In genomic region chr3:107523361-107524213, GRCh38 we compare ENCODE assay signal across 1 cellular context.
TF ChIP-seq lines count a peak whose summit lies in the region.

No MANE protein-coding gene starts in this region.

TF ChIP-seq in K562, 482 proteins besides CTCF, POLR2A, EP300 and RAD21 (continued from another document):
- TF ChIP-seq TFE3 (CRISPR knock-in tag; IDR thresholded peaks at IDR 0.05) (no peak), ZNF436 (CRISPR knock-in tag; IDR thresholded peaks at IDR 0.05) (no peak), PKNOX1 (IDR thresholded peaks at IDR 0.05) (0 out of 2 replicates have a peak, but pooled peaks have one; percentile 8), RBM34 (IDR thresholded peaks at IDR 0.05; ENCODE audit: borderline replicate concordance, insufficient read depth, low read length) (no peak), SRSF1 (IDR thresholded peaks at IDR 0.05; ENCODE audit: low read depth, low read length) (no peak), NR2C1 (IDR thresholded peaks at IDR 0.05) (no peak), NR2C1 (tag; IDR thresholded peaks at IDR 0.05) (no peak), NFIC (IDR thresholded peaks at IDR 0.05) (0 out of 2 replicates have a peak, but pooled peaks have one; percentile 6), HMBOX1 (IDR thresholded peaks at IDR 0.05) (no peak), KLF6 (CRISPR knock-in tag; IDR thresholded peaks at IDR 0.05; ENCODE audit: borderline replicate concordance) (no peak), NFRKB (IDR thresholded peaks at IDR 0.05; ENCODE audit: low read depth) (0 out of 2 replicates have a peak, but pooled peaks have one; percentile 42), SUPT5H (IDR thresholded peaks at IDR 0.05) (peak; percentile 29; the same call in 1 of the 2 replicates), LARP7 (IDR thresholded peaks at IDR 0.05) (0 out of 2 replicates have a peak, but pooled peaks have one; percentile 63), USF2 (CRISPR knock-in tag; IDR thresholded peaks at IDR 0.05) (no peak), MTA2 (IDR thresholded peaks at IDR 0.05; ENCODE audit: low read depth) (no peak), STAT5A (IDR thresholded peaks at IDR 0.05; ENCODE audit: borderline replicate concordance, low read length) (no peak), SMARCC2 (IDR thresholded peaks at IDR 0.05; ENCODE audit: low read depth) (no peak), TOE1 (IDR thresholded peaks at IDR 0.05; ENCODE audit: borderline replicate concordance) (no peak; the same call in 1 of the 2 replicates), TOE1 (CRISPR knock-in tag; IDR thresholded peaks at IDR 0.05; ENCODE audit: borderline replicate concordance, low read depth) (no peak), PHF20 (IDR thresholded peaks at IDR 0.05; ENCODE audit: partially characterized antibody) (no peak), ARID2 (IDR thresholded peaks at IDR 0.05) (peak; percentile 26; the same call in 1 of the 2 replicates), HDAC3 (IDR thresholded peaks at IDR 0.05; ENCODE audit: borderline replicate concordance, partially characterized antibody) (no peak), POLR2G (IDR thresholded peaks at IDR 0.05; ENCODE audit: low read depth, low read length) (peak; percentile 9), TAF1 (IDR thresholded peaks at IDR 0.05; ENCODE audit: control insufficient read depth, extremely low read depth, insufficient read depth, low read length, severe bottlenecking) (peak; percentile 15), PCBP2 (IDR thresholded peaks at IDR 0.05; ENCODE audit: low read depth, low read length, poor library complexity, severe bottlenecking) (no peak), PHB2 (IDR thresholded peaks at IDR 0.05; ENCODE audit: low read depth) (peak; percentile 22; the same call in 1 of the 2 replicates), ZNF347 (CRISPR knock-in tag; IDR thresholded peaks at IDR 0.05; ENCODE audit: low read depth) (no peak), PCBP1 (IDR thresholded peaks at IDR 0.05; ENCODE audit: low read depth, low read length, poor library complexity, severe bottlenecking) (no peak), MEIS2 (IDR thresholded peaks at IDR 0.05; ENCODE audit: partially characterized antibody) (no peak), HSF4 (CRISPR knock-in tag; IDR thresholded peaks at IDR 0.05; ENCODE audit: borderline replicate concordance) (no peak), ARHGAP35 (IDR thresholded peaks at IDR 0.05; ENCODE audit: partially characterized antibody) (no peak), TEAD2 (tag; IDR thresholded peaks at IDR 0.05) (no peak), MLLT1 (IDR thresholded peaks at IDR 0.05) (peak; percentile 41 to 72; a peak in 3 of 4 replicates), ZNF3 (CRISPR knock-in tag; IDR thresholded peaks at IDR 0.05) (no peak), MECOM (CRISPR knock-in tag; IDR thresholded peaks at IDR 0.05) (no peak), ZNF764 (CRISPR knock-in tag; IDR thresholded peaks at IDR 0.05; ENCODE audit: low read depth) (no peak)
- TF ChIP-seq, protein P1, sequence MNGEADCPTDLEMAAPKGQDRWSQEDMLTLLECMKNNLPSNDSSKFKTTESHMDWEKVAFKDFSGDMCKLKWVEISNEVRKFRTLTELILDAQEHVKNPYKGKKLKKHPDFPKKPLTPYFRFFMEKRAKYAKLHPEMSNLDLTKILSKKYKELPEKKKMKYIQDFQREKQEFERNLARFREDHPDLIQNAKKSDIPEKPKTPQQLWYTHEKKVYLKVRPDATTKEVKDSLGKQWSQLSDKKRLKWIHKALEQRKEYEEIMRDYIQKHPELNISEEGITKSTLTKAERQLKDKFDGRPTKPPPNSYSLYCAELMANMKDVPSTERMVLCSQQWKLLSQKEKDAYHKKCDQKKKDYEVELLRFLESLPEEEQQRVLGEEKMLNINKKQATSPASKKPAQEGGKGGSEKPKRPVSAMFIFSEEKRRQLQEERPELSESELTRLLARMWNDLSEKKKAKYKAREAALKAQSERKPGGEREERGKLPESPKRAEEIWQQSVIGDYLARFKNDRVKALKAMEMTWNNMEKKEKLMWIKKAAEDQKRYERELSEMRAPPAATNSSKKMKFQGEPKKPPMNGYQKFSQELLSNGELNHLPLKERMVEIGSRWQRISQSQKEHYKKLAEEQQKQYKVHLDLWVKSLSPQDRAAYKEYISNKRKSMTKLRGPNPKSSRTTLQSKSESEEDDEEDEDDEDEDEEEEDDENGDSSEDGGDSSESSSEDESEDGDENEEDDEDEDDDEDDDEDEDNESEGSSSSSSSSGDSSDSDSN (IDR thresholded peaks at IDR 0.05; ENCODE audit: borderline replicate concordance in 1 of 2, low read depth in 2 of 2, low read length in 2 of 2) = no peak
- TF ChIP-seq, protein P2, sequence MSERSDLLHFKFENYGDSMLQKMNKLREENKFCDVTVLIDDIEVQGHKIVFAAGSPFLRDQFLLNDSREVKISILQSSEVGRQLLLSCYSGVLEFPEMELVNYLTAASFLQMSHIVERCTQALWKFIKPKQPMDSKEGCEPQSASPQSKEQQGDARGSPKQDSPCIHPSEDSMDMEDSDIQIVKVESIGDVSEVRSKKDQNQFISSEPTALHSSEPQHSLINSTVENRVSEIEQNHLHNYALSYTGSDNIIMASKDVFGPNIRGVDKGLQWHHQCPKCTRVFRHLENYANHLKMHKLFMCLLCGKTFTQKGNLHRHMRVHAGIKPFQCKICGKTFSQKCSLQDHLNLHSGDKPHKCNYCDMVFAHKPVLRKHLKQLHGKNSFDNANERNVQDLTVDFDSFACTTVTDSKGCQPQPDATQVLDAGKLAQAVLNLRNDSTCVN (CRISPR knock-in tag; IDR thresholded peaks at IDR 0.05) = 0 out of 2 replicates have a peak, but pooled peaks have one; percentile 49
- TF ChIP-seq, protein P3, sequence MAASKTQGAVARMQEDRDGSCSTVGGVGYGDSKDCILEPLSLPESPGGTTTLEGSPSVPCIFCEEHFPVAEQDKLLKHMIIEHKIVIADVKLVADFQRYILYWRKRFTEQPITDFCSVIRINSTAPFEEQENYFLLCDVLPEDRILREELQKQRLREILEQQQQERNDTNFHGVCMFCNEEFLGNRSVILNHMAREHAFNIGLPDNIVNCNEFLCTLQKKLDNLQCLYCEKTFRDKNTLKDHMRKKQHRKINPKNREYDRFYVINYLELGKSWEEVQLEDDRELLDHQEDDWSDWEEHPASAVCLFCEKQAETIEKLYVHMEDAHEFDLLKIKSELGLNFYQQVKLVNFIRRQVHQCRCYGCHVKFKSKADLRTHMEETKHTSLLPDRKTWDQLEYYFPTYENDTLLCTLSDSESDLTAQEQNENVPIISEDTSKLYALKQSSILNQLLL (CRISPR knock-in tag; IDR thresholded peaks at IDR 0.05; ENCODE audit: borderline replicate concordance) = no peak
- TF ChIP-seq, protein P4, sequence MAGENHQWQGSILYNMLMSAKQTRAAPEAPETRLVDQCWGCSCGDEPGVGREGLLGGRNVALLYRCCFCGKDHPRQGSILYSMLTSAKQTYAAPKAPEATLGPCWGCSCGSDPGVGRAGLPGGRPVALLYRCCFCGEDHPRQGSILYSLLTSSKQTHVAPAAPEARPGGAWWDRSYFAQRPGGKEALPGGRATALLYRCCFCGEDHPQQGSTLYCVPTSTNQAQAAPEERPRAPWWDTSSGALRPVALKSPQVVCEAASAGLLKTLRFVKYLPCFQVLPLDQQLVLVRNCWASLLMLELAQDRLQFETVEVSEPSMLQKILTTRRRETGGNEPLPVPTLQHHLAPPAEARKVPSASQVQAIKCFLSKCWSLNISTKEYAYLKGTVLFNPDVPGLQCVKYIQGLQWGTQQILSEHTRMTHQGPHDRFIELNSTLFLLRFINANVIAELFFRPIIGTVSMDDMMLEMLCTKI (IDR thresholded peaks at IDR 0.05; ENCODE audit: partially characterized antibody) = no peak
